In the genomic region with DNA sequence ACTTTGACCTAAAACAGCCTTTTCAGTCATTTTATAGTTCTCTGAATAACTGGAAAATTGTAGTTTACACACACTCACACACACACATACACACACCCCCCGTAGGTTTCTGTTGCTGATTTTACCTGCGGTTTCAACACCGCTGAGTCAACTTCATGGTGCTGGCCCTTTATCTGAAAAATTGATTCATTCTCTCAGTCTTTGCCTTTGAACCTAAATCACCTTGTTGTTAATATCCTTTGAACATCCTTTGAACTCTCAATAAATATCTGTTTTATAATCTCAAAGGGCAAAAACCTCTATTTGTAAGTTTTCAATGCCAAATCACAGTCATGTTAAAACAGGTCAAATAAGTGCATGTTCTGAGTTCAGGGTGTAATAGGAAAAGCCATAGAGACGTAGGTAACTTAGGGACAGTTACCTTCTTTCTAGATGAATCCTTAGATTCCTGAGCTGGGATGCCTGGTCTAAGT, we compare ENCODE assay signal across 11 cellular contexts.
DNase-seq lines count a peak whose midpoint lies in the region; ATAC-seq and TF ChIP-seq lines count a peak whose summit lies in the region.
"Had no signal": no experiment of that assay in that cellular context is flagged by ENCODE, and none has a peak within 500 bp of the region (broad histone marks: within the 10 kb centered on the region; RNA-seq: fewer than 3 reads in every experiment).

No MANE protein-coding gene starts in this region.

- H3K36me3 Mint-ChIP-seq in CD4-positive, alpha-beta T cell (ENCODE audit: low read depth) = no peaks in the 10 kb centered on the region
- H3K36me3 Mint-ChIP-seq in T-helper 1 cell treated with Interleukin-12 subunit alpha and Interleukin-12 subunit beta and Interleukin-4 antibody, amounts not matched to agents 30 μg/mL and 1 μg/mL, for 36 hours (ENCODE audit: low read depth) = no peaks in the 10 kb centered on the region

- peaks cover 5% of the 10 kb centered on the region for H3K27me3 Mint-ChIP-seq in CD4-positive, alpha-beta T cell
- no peaks in the 10 kb centered on the region for H3K27me3 Mint-ChIP-seq in T-helper 1 cell treated with Interleukin-12 subunit alpha and Interleukin-12 subunit beta and Interleukin-4 antibody, amounts not matched to agents 30 μg/mL and 1 μg/mL, for 36 hours (ENCODE audit: low read depth)

- ATAC-seq in CD4-positive, alpha-beta T cell (ENCODE audit: poor library complexity) = peak; percentile 52
- no peak for ATAC-seq in GM18505 (IDR thresholded peaks at IDR 0.05; ENCODE audit: unreplicated experiment)

- H3K27me3 ChIP-seq in CD4-positive, alpha-beta T cell (ENCODE audit: control insufficient read depth, insufficient read depth, low read length) = no peaks in the 10 kb centered on the region
- H3K27me3 ChIP-seq: suprapubic skin had no signal

- H3K27ac ChIP-seq in CD4-positive, alpha-beta T cell (ENCODE audit: low read depth, low read length) = no peak overlapping the region
- H3K27ac ChIP-seq: parathyroid adenoma, suprapubic skin had no signal

- TF ChIP-seq POLR2A in GM18505 (IDR thresholded peaks at IDR 0.05; ENCODE audit: borderline replicate concordance, extremely low read depth, insufficient read depth, insufficient read length) = no peak

- CTCF ChIA-PET in CD4-positive, alpha-beta T cell (lab: Charles Lee) = interaction anchor here (1.9 kb wide), 1 partner anchor 11 kb away, joined by 7 read pairs; no protein-coding TSS in a partner anchor

- POLR2A ChIA-PET in CD4-positive, alpha-beta T cell (lab: Charles Lee) = interaction anchor here (0.9 to 1.0 kb wide), 2 partner anchors 11 to 17 kb away, joined by 3 to 6 read pairs; no protein-coding TSS in a partner anchor

- H3K9me3 Mint-ChIP-seq in CD4-positive, alpha-beta T cell = no peaks in the 10 kb centered on the region
- no peaks in the 10 kb centered on the region for H3K9me3 Mint-ChIP-seq in T-helper 1 cell treated with Interleukin-12 subunit alpha and Interleukin-12 subunit beta and Interleukin-4 antibody, amounts not matched to agents 30 μg/mL and 1 μg/mL, for 36 hours

- H3K4me1 Mint-ChIP-seq in CD4-positive, alpha-beta T cell (ENCODE audit: low read depth) = no peaks in the 10 kb centered on the region
- H3K4me1 Mint-ChIP-seq in T-helper 1 cell treated with Interleukin-12 subunit alpha and Interleukin-12 subunit beta and Interleukin-4 antibody, amounts not matched to agents 30 μg/mL and 1 μg/mL, for 36 hours (ENCODE audit: low read depth) = peaks cover 29% of the 10 kb centered on the region

- H3K4me3 Mint-ChIP-seq in CD4-positive, alpha-beta T cell = no peak overlapping the region
- H3K4me3 Mint-ChIP-seq in T-helper 1 cell treated with Interleukin-12 subunit alpha and Interleukin-12 subunit beta and Interleukin-4 antibody, amounts not matched to agents 30 μg/mL and 1 μg/mL, for 36 hours = peak overlapping the region; percentile 4
- H3K4me3 Mint-ChIP-seq: B cell had no signal

- H3K9me3 ChIP-seq in CD4-positive, alpha-beta T cell (ENCODE audit: control insufficient read depth, low read length) = no peaks in the 10 kb centered on the region
- H3K9me3 ChIP-seq: suprapubic skin had no signal

- H3K27ac Mint-ChIP-seq in CD4-positive, alpha-beta T cell = no peak overlapping the region
- H3K27ac Mint-ChIP-seq in T-helper 1 cell treated with Interleukin-12 subunit alpha and Interleukin-12 subunit beta and Interleukin-4 antibody, amounts not matched to agents 30 μg/mL and 1 μg/mL, for 36 hours = peak overlapping the region; percentile 43
- H3K27ac Mint-ChIP-seq: B cell had no signal

- no peak for TF ChIP-seq CTCF in CD4-positive, alpha-beta T cell (IDR thresholded peaks at IDR 0.05)

- intact Hi-C loops in CD4-positive, alpha-beta T cell (cut with DNase I, micrococcal nuclease) = loop anchor here (1.0 to 5.0 kb wide), 3 partner anchors 125 to 725 kb away; no protein-coding TSS in a partner anchor

- peak in 4 of 10 experiments; percentile 10 to 26 (median 14) for DNase-seq in CD4-positive, alpha-beta T cell
- DNase-seq in activated effector memory CD4-positive, alpha-beta T cell treated with Interleukin-2 at 50 U/mL for 16 hours = peak; percentile 15
- peak; percentile 35 to 63 for DNase-seq in stimulated activated CD4-positive, alpha-beta T cell treated with anti-CD3 and anti-CD28 coated beads, Interleukin-12 subunit alpha, Interleukin-12 subunit beta, amount 100 ng/mL, for 24 hours (ENCODE audit: low read depth in 2 of 2)
- no peak for DNase-seq in NCI-H2029 treated with DMSO at 0.1 percent for 48 hours (lab: John Stamatoyannopoulos, UW)
- no peak for DNase-seq in AG08395 (ENCODE audit: low spot score)
- DNase-seq in UCSD-AML1 (lab: John Stamatoyannopoulos, UW; ENCODE audit: unreplicated experiment) = no peak

Comparison
In these comparisons a context has a peak if more than half of its experiments do, and no peak if none do; other contexts are left out.
1. DNase-seq: peak in activated effector memory CD4-positive, alpha-beta T cell treated with Interleukin-2 at 50 U/mL for 16 hours (single experiment) and stimulated activated CD4-positive, alpha-beta T cell treated with anti-CD3 and anti-CD28 coated beads, Interleukin-12 subunit alpha, Interleukin-12 subunit beta, amount 100 ng/mL, for 24 hours (2 of 2); none in NCI-H2029 treated with DMSO at 0.1 percent for 48 hours (single experiment), AG08395 (single experiment) and UCSD-AML1 (single experiment).